Comparison of ENCODE assay signal across 8 cellular contexts in genomic region chr3:32501785-32502088, GRCh38. TPM values are rescaled to one million over a fixed set of nuclear protein-coding genes. Genes with fewer than 3 reads are reported as not detected.
DNase-seq lines count a peak whose midpoint lies in the region; ATAC-seq and TF ChIP-seq lines count a peak whose summit lies in the region.

No MANE protein-coding gene starts in this region.

- H3K27me3 ChIP-seq in layer of hippocampus (ENCODE audit: control insufficient read depth, insufficient read depth, low read length) (no peaks in the 10 kb centered on the region), transverse colon (no peaks in the 10 kb centered on the region)

- peak overlapping the region; percentile 75 to 99 (median 92) for H3K4me3 ChIP-seq in transverse colon

- peaks cover 4% of the 10 kb centered on the region for H3K36me3 Mint-ChIP-seq in activated naive CD4-positive, alpha-beta T cell treated with anti-CD3 and anti-CD28 coated beads, Interleukin-2, amount 50 U/mL, for 24 hours
- H3K36me3 Mint-ChIP-seq in activated naive CD8-positive, alpha-beta T cell = peaks cover 1% of the 10 kb centered on the region

- in situ Hi-C loops in transverse colon (cut with MboI; ENCODE audit: low pct_ligation_motif_present in 1 of 4, low pct_unique_long_range_greater_than_20kb in 1 of 4, low sequenced_read_pairs in 3 of 4) = loop anchor here in 3 of 4 donors (10.0 to 25.0 kb wide), 3 partner anchors 163 to 436 kb away; partner anchors contain the start of gene CNOT10 (in 1 of the 3)

- H3K4me3 Mint-ChIP-seq in activated naive CD4-positive, alpha-beta T cell treated with anti-CD3 and anti-CD28 coated beads, Interleukin-2, amount 50 U/mL, for 24 hours = peak overlapping the region; percentile 96
- peak overlapping the region; percentile 99 for H3K4me3 Mint-ChIP-seq in activated naive CD8-positive, alpha-beta T cell

- H3K27me3 Mint-ChIP-seq in activated naive CD4-positive, alpha-beta T cell treated with anti-CD3 and anti-CD28 coated beads, Interleukin-2, amount 50 U/mL, for 24 hours = no peaks in the 10 kb centered on the region
- H3K27me3 Mint-ChIP-seq in activated naive CD8-positive, alpha-beta T cell = no peaks in the 10 kb centered on the region

- H3K4me1 ChIP-seq in transverse colon = peaks cover 4 to 39% (median 23%) of the 10 kb centered on the region in 4 donors

- DNase-seq in activated naive CD4-positive, alpha-beta T cell treated with anti-CD3 and anti-CD28 coated beads, Interleukin-2, amount 50 U/mL, for 16 hours = no peak
- DNase-seq in transverse colon = no peak

- TF ChIP-seq POLR2A in transverse colon (IDR thresholded peaks at IDR 0.05) = no peak

- peaks cover 43% of the 10 kb centered on the region for H3K4me1 Mint-ChIP-seq in activated naive CD4-positive, alpha-beta T cell treated with anti-CD3 and anti-CD28 coated beads, Interleukin-2, amount 50 U/mL, for 24 hours
- H3K4me1 Mint-ChIP-seq in activated naive CD8-positive, alpha-beta T cell (ENCODE audit: low read depth) = peaks cover 35% of the 10 kb centered on the region

- ATAC-seq in GM19328 (IDR thresholded peaks at IDR 0.05; ENCODE audit: unreplicated experiment) (no peak), GM21367 (IDR thresholded peaks at IDR 0.05; ENCODE audit: unreplicated experiment) (no peak), GM18517 (IDR thresholded peaks at IDR 0.05; ENCODE audit: unreplicated experiment) (no peak)

- no peaks in the 10 kb centered on the region for H3K9me3 Mint-ChIP-seq in activated naive CD4-positive, alpha-beta T cell treated with anti-CD3 and anti-CD28 coated beads, Interleukin-2, amount 50 U/mL, for 24 hours
- H3K9me3 Mint-ChIP-seq in activated naive CD8-positive, alpha-beta T cell (ENCODE audit: low read depth) = no peaks in the 10 kb centered on the region

- H3K36me3 ChIP-seq in transverse colon = no peaks in the 10 kb centered on the region

- intact Hi-C loops in transverse colon (cut with DNase I; ENCODE audit: low total_unique reads) = no loop called here

- TF ChIP-seq EP300 in transverse colon (IDR thresholded peaks at IDR 0.05; ENCODE audit: low read depth) = no peak

- H3K27ac ChIP-seq in layer of hippocampus (ENCODE audit: low read depth, low read length) = peak overlapping the region; percentile 83
- H3K27ac ChIP-seq in transverse colon = peak overlapping the region; percentile 95 to 100 (median 99)

- peak overlapping the region; percentile 62 for H3K27ac Mint-ChIP-seq in activated naive CD4-positive, alpha-beta T cell treated with anti-CD3 and anti-CD28 coated beads, Interleukin-2, amount 50 U/mL, for 24 hours
- peak overlapping the region; percentile 93 for H3K27ac Mint-ChIP-seq in activated naive CD8-positive, alpha-beta T cell

- WGBS in transverse colon (ENCODE audit: low coverage in 1 of 2), 2 donors = 1 to 7% methylated on average over 3 of the region's 3 CpGs

- H3K9me3 ChIP-seq in transverse colon = no peaks in the 10 kb centered on the region

- TF ChIP-seq CTCF in transverse colon (IDR thresholded peaks at IDR 0.05) = no peak

RNA-seq across cellular contexts. Expression of gene CMTM6, which starts 0.9 kb away (rescaled TPM):
- total RNA-seq in transverse colon = 10 to 100 TPM; 13.8 to 68.9 (median 43.6) TPM
